Comparison of ENCODE assay signal across 17 cellular contexts in genomic region chr5:163659568-163659902, GRCh38.
"Had no signal": no experiment of that assay in that cellular context is flagged by ENCODE, and none has a peak within 500 bp of the region (broad histone marks: within the 10 kb centered on the region; RNA-seq: fewer than 3 reads in every experiment).

No MANE protein-coding gene starts in this region.

- DNase-seq: activated CD4-positive, alpha-beta T cell treated with anti-CD3 and anti-CD28 coated beads for 48 hours; activated CD4-positive, alpha-beta T cell treated with anti-CD3 and anti-CD28 coated beads, Interleukin-2, amount 50 U/mL, for 4 hours; activated CD4-positive, CD25-positive, alpha-beta regulatory T cell treated with anti-CD3 and anti-CD28 coated beads, Interleukin-2, amount 50 U/mL, for 72 hours; activated CD8-positive, alpha-beta memory T cell treated with anti-CD3 and anti-CD28 coated beads, Interleukin-2, amount 50 U/mL, for 48 hours; activated CD8-positive, alpha-beta T cell treated with anti-CD3 and anti-CD28 coated beads, Interleukin-2, amount 10 ng/mL, durations not matched to agents 7 days and 5 days; activated effector memory CD4-positive, alpha-beta T cell treated with Interleukin-2 at 50 U/mL for 16 hours; activated naive CD4-positive, alpha-beta T cell; activated T-cell treated with anti-CD3 and anti-CD28 coated beads, Interleukin-2, amount 50 U/mL, for 24 hours; aorta; central memory CD4-positive, alpha-beta T cell; Kasumi-1; KBM-7; NCI-H1092; NCI-H2029 treated with DMSO at 0.1 percent for 48 hours; SW 1271 had no signal

- H3K4me3 ChIP-seq: SK-N-MC had no signal

- H3K27ac ChIP-seq: SK-N-MC had no signal

- FAIRE-seq: bronchial epithelial cell had no signal
